26 cellular contexts compared by ENCODE assay signal in the genomic region with DNA sequence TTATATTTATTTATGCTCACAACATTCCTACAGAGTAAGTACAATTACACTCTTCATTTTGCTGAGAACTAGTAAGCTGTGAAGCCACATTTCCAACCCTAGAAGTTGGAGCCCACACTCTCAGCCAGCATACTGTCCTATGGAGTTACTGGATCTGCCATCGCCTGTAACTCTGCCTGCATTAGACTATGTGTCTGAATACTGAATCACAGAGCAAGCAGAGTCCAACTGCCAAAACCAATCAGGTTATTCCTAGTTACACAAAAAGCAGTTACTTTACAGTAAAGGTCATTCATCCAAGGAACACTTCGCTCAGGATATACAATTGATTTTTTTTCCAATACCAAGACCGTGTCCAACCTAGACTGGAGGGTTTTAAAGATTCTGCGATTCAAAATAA. TPM values are rescaled to one million over a fixed set of nuclear protein-coding genes. Genes with fewer than 3 reads are reported as not detected.
DNase-seq lines count a peak whose midpoint lies in the region; ATAC-seq, FAIRE-seq and TF ChIP-seq lines count a peak whose summit lies in the region.
"Had no signal": no experiment of that assay in that cellular context is flagged by ENCODE, and none has a peak within 500 bp of the region (broad histone marks: within the 10 kb centered on the region; RNA-seq: fewer than 3 reads in every experiment).

No MANE protein-coding gene starts in this region.

- peaks cover 6% of the 10 kb centered on the region for H3K4me1 Mint-ChIP-seq in T-helper 17 cell

- intact Hi-C loops in thyroid gland (cut with DNase I) (no loop called here), ascending aorta (cut with DNase I) (no loop called here)

- no peak overlapping the region for H2BK12ac ChIP-seq in H1 (ENCODE audit: low read depth, low read length)

- H3K4me2 ChIP-seq in H1 (ENCODE audit: insufficient read depth in 1 of 2, low read depth in 2 of 2, low read length in 2 of 2) = no peak overlapping the region
- H3K4me2 ChIP-seq: BLaER1 treated with 17β-estradiol and CSF1 and Interleukin-3, amounts not matched to agents 10 nM and 100 nM; GM23338 had no signal

- H3K36me3 ChIP-seq in H1 (ENCODE audit: control insufficient read depth in 2 of 4, insufficient read depth in 4 of 4, low read length in 3 of 4) (no peaks in the 10 kb centered on the region), thyroid gland (no peaks in the 10 kb centered on the region), ascending aorta (no peaks in the 10 kb centered on the region)
- H3K36me3 ChIP-seq: BE2C; BLaER1 treated with 17β-estradiol and CSF1 and Interleukin-3, amounts not matched to agents 10 nM and 100 nM had no signal

- no peaks in the 10 kb centered on the region for H3K23me2 ChIP-seq in H1 (ENCODE audit: low read depth, low read length)

- TF ChIP-seq POLR2A in H1 (IDR thresholded peaks at IDR 0.05; ENCODE audit: control extremely low read depth in 1 of 2, low read depth in 2 of 2, low read length in 2 of 2) (no peak), thyroid gland (IDR thresholded peaks at IDR 0.05) (no peak)

- FAIRE-seq in HTR-8/SVneo (lab: Jason Lieb, UNC) (no peak), H1 (lab: Jason Lieb, UNC) (no peak)
- FAIRE-seq: A549, D721Med, GM12891, GM18507 had no signal

- H4K5ac ChIP-seq in H1 (ENCODE audit: insufficient read length, low read depth, low read length) = no peak overlapping the region

- H3K27ac ChIP-seq in H1 (ENCODE audit: low read depth, low read length) (no peak overlapping the region), thyroid gland (peak overlapping the region in 2 of 3 donors; percentile 1 to 24), ascending aorta (no peak overlapping the region)
- H3K27ac ChIP-seq: A549; BLaER1 treated with 17β-estradiol and CSF1 and Interleukin-3, amounts not matched to agents 10 nM and 100 nM had no signal

- H4K8ac ChIP-seq in H1 (ENCODE audit: extremely low read depth, insufficient read depth, low read length) = no peak overlapping the region

- H3K9me3 ChIP-seq in H1 (ENCODE audit: insufficient read depth in 2 of 2, low read depth in 1 of 2, low read length in 1 of 2) = no peaks in the 10 kb centered on the region
- H3K9me3 ChIP-seq in thyroid gland = no peaks in the 10 kb centered on the region
- H3K9me3 ChIP-seq in ascending aorta = no peaks in the 10 kb centered on the region
- no peaks in the 10 kb centered on the region for H3K9me3 ChIP-seq in T-helper 17 cell (ENCODE audit: control insufficient read depth, low read length, poor library complexity, severe bottlenecking)
- H3K9me3 ChIP-seq: A549; BE2C; BLaER1 treated with 17β-estradiol and CSF1 and Interleukin-3, amounts not matched to agents 10 nM and 100 nM had no signal

- no peak overlapping the region for H2BK120ac ChIP-seq in H1 (replicated peaks; ENCODE audit: low read depth, low read length)

- H3K14ac ChIP-seq in H1 (ENCODE audit: insufficient read length) = no peak overlapping the region

- H2BK5ac ChIP-seq in H1 (ENCODE audit: low read depth, low read length) = no peak overlapping the region

- no peaks in the 10 kb centered on the region for H3K79me1 ChIP-seq in H1 (ENCODE audit: low read depth, low read length)

- no peak for TF ChIP-seq CTCF in H1 (IDR thresholded peaks at IDR 0.05; ENCODE audit: control extremely low read depth in 1 of 3, insufficient read depth in 1 of 3, low read depth in 1 of 3, low read length in 3 of 3)
- no peak for TF ChIP-seq CTCF in thyroid gland (IDR thresholded peaks at IDR 0.05)
- no peak for TF ChIP-seq CTCF in ascending aorta (IDR thresholded peaks at IDR 0.05)

- no peak for TF ChIP-seq RAD21 in H1 (IDR thresholded peaks at IDR 0.05 in 1 of 2, conservative IDR thresholded peaks at IDR 0.05 in 1 of 2; ENCODE audit: low read depth in 2 of 2, low read length in 2 of 2)

- no peaks in the 10 kb centered on the region; a peak in 1 of 7 replicates for H3K4me1 ChIP-seq in H1 (replicated peaks in 1 of 4; ENCODE audit: control insufficient read depth in 3 of 4, insufficient read depth in 4 of 4, low read length in 3 of 4)
- no peaks in the 10 kb centered on the region for H3K4me1 ChIP-seq in thyroid gland
- H3K4me1 ChIP-seq in ascending aorta = no peaks in the 10 kb centered on the region
- H3K4me1 ChIP-seq: A549; BE2C; BLaER1 treated with 17β-estradiol and CSF1 and Interleukin-3, amounts not matched to agents 10 nM and 100 nM had no signal

- no peak overlapping the region for H3K9ac ChIP-seq in H1 (replicated peaks in 1 of 4; ENCODE audit: extremely low read depth in 1 of 4, low read depth in 3 of 4, low read length in 3 of 4)
- H3K9ac ChIP-seq: BLaER1 treated with 17β-estradiol and CSF1 and Interleukin-3, amounts not matched to agents 10 nM and 100 nM had no signal

- no peak overlapping the region for H4K91ac ChIP-seq in H1 (replicated peaks; ENCODE audit: insufficient read length, low read length)

- H2AFZ ChIP-seq in H1 (ENCODE audit: low read length) = 0 out of 2 replicates have a peak overlapping the region, but pooled peaks have one; percentile 17
- H2AFZ ChIP-seq: GM23338 had no signal

- no peak overlapping the region for H3K4me3 Mint-ChIP-seq in T-helper 17 cell
- H3K4me3 Mint-ChIP-seq: CD14-positive monocyte; CD4-positive, alpha-beta T cell; CD8-positive, alpha-beta memory T cell; GM23338 had no signal

- no peak overlapping the region for H3K4ac ChIP-seq in H1 (replicated peaks; ENCODE audit: insufficient read length, low read depth, low read length)

- H3K4me3 ChIP-seq in H1 (ENCODE audit: extremely low read depth in 1 of 4, insufficient read depth in 2 of 4, low read depth in 3 of 4, low read length in 4 of 4) = no peak overlapping the region
- H3K4me3 ChIP-seq in thyroid gland (replicated peaks in 1 of 3) = no peak overlapping the region
- no peak overlapping the region for H3K4me3 ChIP-seq in ascending aorta
- H3K4me3 ChIP-seq: A549; BLaER1 treated with 17β-estradiol and CSF1 and Interleukin-3, amounts not matched to agents 10 nM and 100 nM; GM23338 had no signal

- WGBS in H1 (ENCODE audit: extremely low coverage in 1 of 2, insufficient coverage in 1 of 2, insufficient read length in 1 of 2, insufficient replicate concordance in 2 of 2, low coverage in 1 of 2, low lambda C conversion rate in 2 of 2, missing lambda C conversion rate in 1 of 2), 2 experiments = 92% methylated on average over 4 of the region's 4 CpGs; no CpG with 5 or more reads in 1 of the 2 experiments
- 65 to 68% methylated on average over 4 of the region's 4 CpGs for WGBS in thyroid gland, 2 donors

- CTCF ChIA-PET in H1 (lab: Charles Lee; ENCODE audit: partially characterized antibody) = interaction anchor here (0.8 to 2.0 kb wide), 4 partner anchors 7 to 380 kb away, joined by 3 to 11 read pairs (median 3); no protein-coding TSS in a partner anchor

- no peaks in the 10 kb centered on the region for H4K20me1 ChIP-seq in H1 (replicated peaks in 1 of 2; ENCODE audit: control insufficient read depth in 1 of 2, insufficient read depth in 2 of 2, low read length in 2 of 2)
- H4K20me1 ChIP-seq: BLaER1 treated with 17β-estradiol and CSF1 and Interleukin-3, amounts not matched to agents 10 nM and 100 nM had no signal

- no peak overlapping the region for H2BK20ac ChIP-seq in H1 (ENCODE audit: low read length)

- no peaks in the 10 kb centered on the region for H3K27me3 Mint-ChIP-seq in T-helper 17 cell
- H3K27me3 Mint-ChIP-seq: CD4-positive, alpha-beta T cell; CD8-positive, alpha-beta memory T cell had no signal

- no peaks in the 10 kb centered on the region for H3K79me2 ChIP-seq in H1 (ENCODE audit: control insufficient read depth in 1 of 2, insufficient read depth in 2 of 2, low read length in 2 of 2)

- POLR2A ChIA-PET in H1 (lab: Charles Lee; ENCODE audit: partially characterized antibody) = no interaction called here

- no peak overlapping the region for H3K18ac ChIP-seq in H1 (ENCODE audit: extremely low read depth, low read length)

- no peaks in the 10 kb centered on the region for H3K27me3 ChIP-seq in H1 (replicated peaks in 1 of 4; ENCODE audit: control insufficient read depth in 3 of 4, extremely low read depth in 1 of 4, insufficient read depth in 3 of 4, low read length in 3 of 4)
- no peaks in the 10 kb centered on the region for H3K27me3 ChIP-seq in thyroid gland
- no peaks in the 10 kb centered on the region for H3K27me3 ChIP-seq in ascending aorta
- H3K27me3 ChIP-seq: BLaER1 treated with 17β-estradiol and CSF1 and Interleukin-3, amounts not matched to agents 10 nM and 100 nM had no signal

- no peaks in the 10 kb centered on the region for H3K36me3 Mint-ChIP-seq in T-helper 17 cell (ENCODE audit: low read depth)

- peak; percentile 94 for ATAC-seq in SK-N-SH treated with all-trans-retinoic acid at 6 μM for 48 hours
- no peak for ATAC-seq in T-helper 17 cell

- H3K23ac ChIP-seq in H1 (ENCODE audit: insufficient read length) = no peak overlapping the region

- no peak overlapping the region for H3K56ac ChIP-seq in H1 (replicated peaks; ENCODE audit: insufficient read length, low read depth, low read length)

- no peak overlapping the region for H2AK5ac ChIP-seq in H1 (ENCODE audit: low read depth, low read length)

- DNase-seq in HTR-8/SVneo (ENCODE audit: insufficient read length, low spot score) (peak; percentile 0), H1 (ENCODE audit: low read depth in 1 of 2, low spot score in 2 of 2) (no peak), thyroid gland (no peak), ascending aorta (ENCODE audit: low spot score in 2 of 2) (no peak), NCI-H1436 (lab: John Stamatoyannopoulos, UW) (no peak), T-helper 17 cell (no peak)
- DNase-seq: 8988T; ACHN; AML-193; BE2C; CD4-positive, alpha-beta T cell; CD8-positive, alpha-beta memory T cell; DMS 273 treated with DMSO at 0.1 percent for 48 hours; DMS79; EL; GF-D8; H7; HCEC 1CT had no signal

- TF ChIP-seq EP300 in H1 (IDR thresholded peaks at IDR 0.05; ENCODE audit: borderline replicate concordance in 1 of 2, low read depth in 2 of 2, low read length in 2 of 2) = no peak

- no peak overlapping the region for H3K27ac Mint-ChIP-seq in T-helper 17 cell
- H3K27ac Mint-ChIP-seq: CD14-positive monocyte; CD4-positive, alpha-beta T cell; CD8-positive, alpha-beta memory T cell; GM23338 had no signal

- H2BK15ac ChIP-seq in H1 (ENCODE audit: low read length) = no peak overlapping the region

TF ChIP-seq in H1, 55 proteins besides CTCF, POLR2A, EP300 and RAD21:
- TF ChIP-seq TEAD4 (IDR thresholded peaks at IDR 0.05; ENCODE audit: low read depth, low read length) = no peak

RNA-seq across cellular contexts. Expression of a gene that starts 21.5 kb away (rescaled TPM):
- total RNA-seq in H1 (2021; fragmentation: NEBNext Ultra II Directional; extraction: Animal tissue kit (Norgen Biotek cat#: 25700)) = 0.13 TPM in 1 of 2 replicates, not detected in the other
- 0.06 TPM in 1 of 2 replicates, not detected in the other for polyA plus RNA-seq in H1 (2011; rRNA removed)
- not detected for polyA plus RNA-seq in H1 (2011; cell fraction: cytosol; rRNA removed)
- polyA plus RNA-seq in H1 (2011; cell fraction: nucleus; rRNA removed) = not detected
- not detected in 4 replicates for polyA plus RNA-seq in H1 (2012, experiment 1 of 2)
- not detected for polyA plus RNA-seq in H1 (2012, experiment 2 of 2)
- not detected for polyA plus RNA-seq in H1 (2013, experiment 1 of 2)
- not detected for polyA plus RNA-seq in H1 (2013, experiment 2 of 2)
- not detected in 2 replicates for polyA minus RNA-seq in H1 (2011; rRNA and poly(A)+ RNA removed)
- polyA minus RNA-seq in H1 (2011; cell fraction: cytosol; rRNA and poly(A)+ RNA removed) = not detected
- polyA minus RNA-seq in H1 (2011; cell fraction: nucleus; rRNA and poly(A)+ RNA removed) = not detected
- total RNA-seq in thyroid gland (under 1 TPM in 1 of 4 donors, not detected in 3; 0.40 TPM), ascending aorta (not detected), T-helper 17 cell (1 to 10 TPM in 1 of 2 donors, under 1 TPM in 1; 0.73 to 1.1 TPM)
- total RNA-seq: GM23338, H7 had no signal
- polyA plus RNA-seq: A549; CD14-positive monocyte; CD8-positive, alpha-beta memory T cell; GM23338 had no signal

Comparison
In these comparisons a context has a peak if more than half of its experiments do, and no peak if none do; other contexts are left out.
1. H3K27ac ChIP-seq: peak in thyroid gland (2 of 3); none in H1 (single experiment) and ascending aorta (0 of 2).